Comparison of ENCODE assay signal across 8 cellular contexts in genomic region chr15:21760250-21761023, GRCh38.
DNase-seq lines count a peak whose midpoint lies in the region; ATAC-seq and TF ChIP-seq lines count a peak whose summit lies in the region.
"Not testable (repeated sequence)": the region's sequence is repeated elsewhere in the genome, so short reads cannot be mapped to it uniquely, and the experiment has no call there.

No MANE protein-coding gene starts in this region.

- intact Hi-C loops in spleen (cut with DNase I; ENCODE audit: low total_unique reads) = not testable (repeated sequence)

- DNase-seq in RPMI8226 (peak; percentile 18), spleen (peak; percentile 8)
- peak; percentile 2 to 4 for DNase-seq in activated CD4-positive, alpha-beta T cell treated with anti-CD3 and anti-CD28 coated beads, Interleukin-2, amount 50 U/mL, for 48 hours
- DNase-seq in activated T-cell treated with anti-CD3 and anti-CD28 coated beads, Interleukin-2, amount 50 U/mL, for 72 hours; lung (ENCODE audit: low spot score); upper lobe of left lung: not testable (repeated sequence)

- H3K27me3 ChIP-seq in gastroesophageal sphincter; lung (ENCODE audit: control insufficient read depth, insufficient read depth); spleen (replicated peaks in 1 of 7); upper lobe of left lung: not testable (repeated sequence)

- WGBS in gastroesophageal sphincter (ENCODE audit: low coverage in 1 of 2), 2 donors = no CpG with 5 or more reads among the region's 8 CpGs
- WGBS in lung, 2 donors = 31% methylated on average over 3 of the region's 8 CpGs
- WGBS in spleen, 5 donors = 26 to 49% (median 46%) methylated on average over 2 to 3 of the region's 8 CpGs
- 32 to 44% methylated on average over 1 to 3 of the region's 8 CpGs for WGBS in upper lobe of left lung, 2 donors

- not testable (repeated sequence) for H3K36me3 Mint-ChIP-seq in activated T-cell treated with anti-CD3 and anti-CD28 coated beads, Interleukin-2, amount 50 U/mL, for 72 hours (ENCODE audit: insufficient read depth in 2 of 2)

- ATAC-seq in GM19351 (IDR thresholded peaks at IDR 0.05; ENCODE audit: unreplicated experiment) (peak; percentile 45), gastroesophageal sphincter (peak; percentile 57), lung (ENCODE audit: insufficient read depth, low FRiP score) (peak; percentile 80), upper lobe of left lung (ENCODE audit: low FRiP score in 2 of 2) (peak; percentile 50 to 67)
- ATAC-seq in activated T-cell treated with anti-CD3 and anti-CD28 coated beads, Interleukin-2, amount 50 U/mL, for 72 hours (replicated peaks in 1 of 2) = peak; percentile 77 to 87

- TF ChIP-seq EP300 in gastroesophageal sphincter (IDR thresholded peaks at IDR 0.05); upper lobe of left lung (IDR thresholded peaks at IDR 0.05): not testable (repeated sequence)

- H3K36me3 ChIP-seq in gastroesophageal sphincter; lung (ENCODE audit: control insufficient read depth in 2 of 2, insufficient read depth in 2 of 2, low read length in 2 of 2); spleen; upper lobe of left lung: not testable (repeated sequence)

- H3K9me3 Mint-ChIP-seq in activated T-cell treated with anti-CD3 and anti-CD28 coated beads, Interleukin-2, amount 50 U/mL, for 72 hours = not testable (repeated sequence)

- H3K27ac ChIP-seq in gastroesophageal sphincter; lung (ENCODE audit: low read depth in 1 of 2, low read length in 1 of 2); spleen; upper lobe of left lung: not testable (repeated sequence)

- TF ChIP-seq POLR2A in gastroesophageal sphincter (IDR thresholded peaks at IDR 0.05); spleen (IDR thresholded peaks at IDR 0.05); upper lobe of left lung (IDR thresholded peaks at IDR 0.05): not testable (repeated sequence)

- not testable (repeated sequence) for H3K27me3 Mint-ChIP-seq in activated T-cell treated with anti-CD3 and anti-CD28 coated beads, Interleukin-2, amount 50 U/mL, for 72 hours (ENCODE audit: low read depth)

- H3K9me3 ChIP-seq in gastroesophageal sphincter; lung (ENCODE audit: control insufficient read depth in 2 of 2, insufficient read depth in 1 of 2, low read length in 1 of 2); spleen; upper lobe of left lung: not testable (repeated sequence)

- H3K4me1 ChIP-seq in gastroesophageal sphincter; lung (ENCODE audit: control insufficient read depth in 2 of 2, insufficient read depth in 2 of 2, low read length in 2 of 2); spleen; upper lobe of left lung: not testable (repeated sequence)

- not testable (repeated sequence) for TF ChIP-seq CTCF in gastroesophageal sphincter (IDR thresholded peaks at IDR 0.05); lung (IDR thresholded peaks at IDR 0.05; ENCODE audit: control extremely low read depth, extremely low read depth); spleen (IDR thresholded peaks at IDR 0.05 in 8 of 11, conservative IDR thresholded peaks at IDR 0.05 in 3 of 11); upper lobe of left lung (IDR thresholded peaks at IDR 0.05)

- H3K4me3 Mint-ChIP-seq in activated T-cell treated with anti-CD3 and anti-CD28 coated beads, Interleukin-2, amount 50 U/mL, for 72 hours = peak overlapping the region; percentile 20 to 29

- peak overlapping the region; percentile 38 for H3K27ac Mint-ChIP-seq in activated T-cell treated with anti-CD3 and anti-CD28 coated beads, Interleukin-2, amount 50 U/mL, for 72 hours

- not testable (repeated sequence) for H3K4me1 Mint-ChIP-seq in activated T-cell treated with anti-CD3 and anti-CD28 coated beads, Interleukin-2, amount 50 U/mL, for 72 hours (ENCODE audit: low read depth)

- H3K4me3 ChIP-seq in gastroesophageal sphincter, lung, spleen, upper lobe of left lung: not testable (repeated sequence)
